In the genomic region with DNA sequence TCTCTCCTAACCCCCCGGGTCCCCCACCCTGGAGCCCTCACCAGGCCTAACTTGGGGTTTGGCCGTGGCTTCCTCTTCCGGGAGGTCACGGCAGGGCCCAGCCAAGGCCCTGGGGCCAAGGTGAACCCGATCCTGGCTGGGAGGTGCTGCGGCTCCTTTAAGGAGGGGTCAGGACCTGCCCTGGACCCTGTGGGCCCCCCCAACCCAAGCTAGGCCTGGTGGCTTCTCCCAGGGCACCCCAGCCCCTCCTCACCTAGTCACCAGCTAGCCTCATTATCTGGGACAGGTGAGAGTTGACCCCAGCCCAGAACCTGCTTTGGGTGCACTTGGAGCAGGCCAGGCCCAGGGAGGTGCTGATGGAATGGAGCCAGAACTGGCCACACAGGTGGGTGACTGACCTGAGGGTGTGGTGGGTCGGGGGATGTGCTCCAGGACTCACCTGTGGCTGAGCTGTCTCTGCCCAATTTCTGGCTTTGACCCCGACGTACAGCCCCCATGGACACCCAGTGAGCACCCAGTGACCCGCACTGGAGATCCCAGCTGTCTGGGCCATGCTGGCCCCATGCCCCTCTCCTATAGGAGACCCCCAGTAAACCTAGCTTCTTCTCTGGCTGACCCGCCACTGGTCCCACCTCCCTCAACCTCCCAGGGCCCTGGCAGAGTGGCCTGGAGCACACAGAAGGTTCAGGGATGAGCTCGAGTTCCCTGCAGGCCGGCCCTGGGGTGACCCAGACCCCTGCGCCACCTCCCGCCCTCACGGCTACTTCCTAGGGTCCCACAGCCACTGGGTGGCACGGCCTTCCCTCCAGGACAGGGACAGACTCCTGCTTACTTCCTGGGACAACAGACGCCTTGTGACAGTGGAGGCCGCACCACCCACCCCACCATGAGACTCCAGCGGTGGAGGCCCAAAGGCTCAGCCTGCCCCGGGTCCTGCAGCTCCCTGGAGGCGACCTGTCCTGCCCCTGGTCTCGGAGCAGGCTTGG, we compare ENCODE assay signal across 1 cellular context.
TF ChIP-seq lines count a peak whose summit lies in the region.

No MANE protein-coding gene starts in this region.

TF ChIP-seq in IMR-90, 13 proteins besides CTCF, POLR2A, EP300 and RAD21:
- no peak for TF ChIP-seq MAFK (IDR thresholded peaks at IDR 0.05; ENCODE audit: low read depth, low read length)
- TF ChIP-seq USF2 (IDR thresholded peaks at IDR 0.05; ENCODE audit: low read depth, low read length) = no peak
- TF ChIP-seq BHLHE40 (IDR thresholded peaks at IDR 0.05; ENCODE audit: low read depth, low read length) = no peak
- no peak for TF ChIP-seq RCOR1 (IDR thresholded peaks at IDR 0.05; ENCODE audit: insufficient replicate concordance, low read length)
- TF ChIP-seq, protein P1, sequence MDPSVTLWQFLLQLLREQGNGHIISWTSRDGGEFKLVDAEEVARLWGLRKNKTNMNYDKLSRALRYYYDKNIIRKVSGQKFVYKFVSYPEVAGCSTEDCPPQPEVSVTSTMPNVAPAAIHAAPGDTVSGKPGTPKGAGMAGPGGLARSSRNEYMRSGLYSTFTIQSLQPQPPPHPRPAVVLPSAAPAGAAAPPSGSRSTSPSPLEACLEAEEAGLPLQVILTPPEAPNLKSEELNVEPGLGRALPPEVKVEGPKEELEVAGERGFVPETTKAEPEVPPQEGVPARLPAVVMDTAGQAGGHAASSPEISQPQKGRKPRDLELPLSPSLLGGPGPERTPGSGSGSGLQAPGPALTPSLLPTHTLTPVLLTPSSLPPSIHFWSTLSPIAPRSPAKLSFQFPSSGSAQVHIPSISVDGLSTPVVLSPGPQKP (IDR thresholded peaks at IDR 0.05; ENCODE audit: borderline replicate concordance, low read depth, low read length) = no peak
- no peak for TF ChIP-seq CHD1 (IDR thresholded peaks at IDR 0.05; ENCODE audit: low read depth, low read length)
- TF ChIP-seq SMC3 (IDR thresholded peaks at IDR 0.05; ENCODE audit: low read depth, low read length) = no peak
- no peak for TF ChIP-seq CEBPB (IDR thresholded peaks at IDR 0.05; ENCODE audit: low read depth, low read length)
- no peak for TF ChIP-seq MAZ (IDR thresholded peaks at IDR 0.05; ENCODE audit: borderline replicate concordance, low read depth, low read length)
- no peak for TF ChIP-seq FOS (IDR thresholded peaks at IDR 0.05; ENCODE audit: low read depth, low read length)
- no peak for TF ChIP-seq NFE2L2 (IDR thresholded peaks at IDR 0.05; ENCODE audit: low read depth, low read length)
- no peak for TF ChIP-seq MXI1 (IDR thresholded peaks at IDR 0.05; ENCODE audit: borderline replicate concordance, low read depth, low read length)
- TF ChIP-seq RFX5 (IDR thresholded peaks at IDR 0.05; ENCODE audit: low read depth, low read length) = no peak
